Comparison of ENCODE assay signal across 1 cellular context in genomic region chr2:8574196-8575010, GRCh38.
TF ChIP-seq lines count a peak whose summit lies in the region.

No MANE protein-coding gene starts in this region.

TF ChIP-seq in HepG2, 621 proteins besides CTCF, POLR2A, EP300 and RAD21 (continued from another document and continues in another):
- TF ChIP-seq MYPOP (CRISPR knock-in tag; IDR thresholded peaks at IDR 0.05) (peak; percentile 75), ZNF605 (CRISPR knock-in tag; IDR thresholded peaks at IDR 0.05) (peak; percentile 94), KLF13 (CRISPR knock-in tag; IDR thresholded peaks at IDR 0.05) (no peak), ZBTB40 (IDR thresholded peaks at IDR 0.05) (no peak), ZBTB40 (CRISPR knock-in tag; IDR thresholded peaks at IDR 0.05) (peak; percentile 59), GLI4 (CRISPR knock-in tag; IDR thresholded peaks at IDR 0.05; ENCODE audit: borderline replicate concordance) (peak; percentile 74), CEBPB (IDR thresholded peaks at IDR 0.05; ENCODE audit: borderline replicate concordance, low read depth, low read length) (no peak), ZNF615 (CRISPR knock-in tag; IDR thresholded peaks at IDR 0.05; ENCODE audit: borderline replicate concordance) (peak; percentile 96; the same call in 1 of the 2 replicates), MED13 (CRISPR knock-in tag; IDR thresholded peaks at IDR 0.05) (peak; percentile 51; the same call in 1 of the 2 replicates), CBX5 (CRISPR knock-in tag; IDR thresholded peaks at IDR 0.05; ENCODE audit: borderline replicate concordance) (peak; percentile 29; the same call in 1 of the 2 replicates), MAFK (conservative IDR thresholded peaks at IDR 0.05 in 1 of 2, IDR thresholded peaks at IDR 0.05 in 1 of 2; ENCODE audit: low read length in 2 of 2) (no peak), MXI1 (IDR thresholded peaks at IDR 0.05; ENCODE audit: borderline replicate concordance, low read depth, low read length) (no peak), NR2C2 (CRISPR knock-in tag; IDR thresholded peaks at IDR 0.05; ENCODE audit: borderline replicate concordance) (peak; percentile 84), NKX3-1 (CRISPR knock-in tag; IDR thresholded peaks at IDR 0.05) (0 out of 2 replicates have a peak, but pooled peaks have one; percentile 9), PRPF4 (IDR thresholded peaks at IDR 0.05; ENCODE audit: low read depth, low read length, poor library complexity, severe bottlenecking) (no peak), BRF2 (CRISPR knock-in tag; IDR thresholded peaks at IDR 0.05) (peak; percentile 35; the same call in 1 of the 2 replicates), TFE3 (CRISPR knock-in tag; IDR thresholded peaks at IDR 0.05) (peak; percentile 68), ZFP91 (CRISPR knock-in tag; IDR thresholded peaks at IDR 0.05; ENCODE audit: borderline replicate concordance) (peak; percentile 90), CENPT (CRISPR knock-in tag; IDR thresholded peaks at IDR 0.05; ENCODE audit: low read depth) (no peak), ZBTB3 (CRISPR knock-in tag; IDR thresholded peaks at IDR 0.05; ENCODE audit: borderline replicate concordance, low read depth) (no peak), UBTF (CRISPR knock-in tag; IDR thresholded peaks at IDR 0.05) (peak; percentile 76), ESRRA (CRISPR knock-in tag; IDR thresholded peaks at IDR 0.05; ENCODE audit: low read depth) (peak; percentile 84), ZBTB1 (CRISPR knock-in tag; IDR thresholded peaks at IDR 0.05; ENCODE audit: borderline replicate concordance) (0 out of 2 replicates have a peak, but pooled peaks have one; percentile 11), ZNF280B (CRISPR knock-in tag; IDR thresholded peaks at IDR 0.05; ENCODE audit: borderline replicate concordance) (0 out of 2 replicates have a peak, but pooled peaks have one; percentile 48), GZF1 (CRISPR knock-in tag; IDR thresholded peaks at IDR 0.05) (peak; percentile 73; the same call in 1 of the 2 replicates), PHF8 (CRISPR knock-in tag; IDR thresholded peaks at IDR 0.05) (peak; percentile 54; the same call in 1 of the 2 replicates), ZNF18 (CRISPR knock-in tag; IDR thresholded peaks at IDR 0.05; ENCODE audit: insufficient replicate concordance) (peak; percentile 33), ZNF574 (CRISPR knock-in tag; IDR thresholded peaks at IDR 0.05) (peak; percentile 46; the same call in 1 of the 2 replicates), ZNF138 (CRISPR knock-in tag; IDR thresholded peaks at IDR 0.05; ENCODE audit: low read depth) (no peak), RAD51 (IDR thresholded peaks at IDR 0.05; ENCODE audit: borderline replicate concordance) (no peak)
